In genomic region chr19:5515737-5516136, GRCh38 we compare ENCODE assay signal across 1 cellular context.
TF ChIP-seq lines count a peak whose summit lies in the region.

No MANE protein-coding gene starts in this region.

TF ChIP-seq in GM12878, 131 proteins besides CTCF, POLR2A, EP300 and RAD21 (continued from another document):
- TF ChIP-seq ZBTB4 (CRISPR knock-in tag; IDR thresholded peaks at IDR 0.05) (no peak), JUND (IDR thresholded peaks at IDR 0.05; ENCODE audit: low read depth, low read length) (no peak), REST (IDR thresholded peaks at IDR 0.05; ENCODE audit: low read depth, low read length) (no peak), SIN3A (IDR thresholded peaks at IDR 0.05; ENCODE audit: low read depth, low read length) (no peak)
